19 cellular contexts compared by ENCODE assay signal in genomic region chr1:183273300-183273699, GRCh38.
DNase-seq lines count a peak whose midpoint lies in the region; ATAC-seq, FAIRE-seq and TF ChIP-seq lines count a peak whose summit lies in the region.
"Had no signal": no experiment of that assay in that cellular context is flagged by ENCODE, and none has a peak within 500 bp of the region (broad histone marks: within the 10 kb centered on the region; RNA-seq: fewer than 3 reads in every experiment).

No MANE protein-coding gene starts in this region.

- H3K9me3 Mint-ChIP-seq in astrocyte (ENCODE audit: unreplicated experiment) = no peaks in the 10 kb centered on the region
- H3K9me3 Mint-ChIP-seq: activated T-cell treated with anti-CD3 and anti-CD28 coated beads, Interleukin-2, amount 50 U/mL, for 24 hours; stimulated activated naive CD8-positive, alpha-beta T cell treated with anti-CD3 and anti-CD28 coated beads, Interleukin-15, Interleukin-2, amounts not matched to agents 100 ng/mL and 50 ng/mL, for 24 hours had no signal

- H3K27me3 Mint-ChIP-seq in astrocyte (ENCODE audit: low read depth, unreplicated experiment) = no peaks in the 10 kb centered on the region
- H3K27me3 Mint-ChIP-seq: stimulated activated naive CD8-positive, alpha-beta T cell treated with anti-CD3 and anti-CD28 coated beads, Interleukin-15, Interleukin-2, amounts not matched to agents 100 ng/mL and 50 ng/mL, for 24 hours had no signal

- TF ChIP-seq CTCF in AG04450 (IDR thresholded peaks at IDR 0.05; ENCODE audit: low read depth, low read length) (no peak), astrocyte (IDR thresholded peaks at IDR 0.05; ENCODE audit: insufficient read depth, low read depth, low read length) (no peak)

- no peaks in the 10 kb centered on the region for H3K36me3 ChIP-seq in astrocyte (ENCODE audit: insufficient read depth, low read length)
- H3K36me3 ChIP-seq: lower lobe of right lung had no signal

- CTCF ChIA-PET in AG04450 (lab: Charles Lee) = interaction anchor here (0.7 to 2.9 kb wide), 3 partner anchors 9 to 40 kb away, joined by 7 to 14 read pairs (median 13); no protein-coding TSS in a partner anchor

- H3K27ac ChIP-seq in AG04450 (ENCODE audit: low read depth, low read length) (peak overlapping the region; percentile 92), astrocyte (ENCODE audit: low read depth, low read length) (peak overlapping the region; percentile 92)
- H3K27ac ChIP-seq: lower lobe of right lung had no signal

- no peaks in the 10 kb centered on the region for H3K79me2 ChIP-seq in astrocyte (ENCODE audit: insufficient read depth, low read length)

- ATAC-seq in HG03520 (IDR thresholded peaks at IDR 0.05; ENCODE audit: unreplicated experiment) = no peak
- ATAC-seq: activated CD4-positive, alpha-beta T cell treated with anti-CD3 and anti-CD28 coated beads for 36 hours; T-helper 17 cell had no signal

- H3K27me3 ChIP-seq in AG04450 (ENCODE audit: control insufficient read depth, insufficient read depth, low read length) = no peaks in the 10 kb centered on the region
- no peaks in the 10 kb centered on the region for H3K27me3 ChIP-seq in astrocyte (ENCODE audit: insufficient read depth, low read length)

- POLR2A ChIA-PET in AG04450 (lab: Yijun Ruan, JAX) = no interaction called here

- no peak for FAIRE-seq in astrocyte (lab: Jason Lieb, UNC)
- FAIRE-seq: colon, RCC 7860 had no signal

- DNase-seq in AG04450 (ENCODE audit: low read depth, low spot score) (no peak), HT1080 (ENCODE audit: low read depth) (peak; percentile 14), astrocyte (ENCODE audit: low read depth) (peak; percentile 57), myocyte (ENCODE audit: low read depth) (peak; percentile 71), NCI-H748 treated with DMSO at 0.1 percent for 48 hours (lab: John Stamatoyannopoulos, UW) (no peak), pons (ENCODE audit: low spot score) (no peak)
- DNase-seq in activated CD4-positive, CD25-positive, alpha-beta regulatory T cell (lab: John Stamatoyannopoulos, UW) = no peak
- DNase-seq: activated CD4-positive, alpha-beta T cell treated with anti-CD3 and anti-CD28 coated beads for 36 hours; activated T-cell treated with anti-CD3 and anti-CD28 coated beads, Interleukin-2, amount 50 U/mL, for 24 hours; erythroblast; lower lobe of right lung; NCI-H1105 treated with DMSO at 0.1 percent for 48 hours; NCI-H510A; T-helper 17 cell had no signal

- peak overlapping the region; percentile 40 for H3K4me3 Mint-ChIP-seq in astrocyte (ENCODE audit: unreplicated experiment)
- H3K4me3 Mint-ChIP-seq: activated CD4-positive, alpha-beta T cell treated with anti-CD3 and anti-CD28 coated beads for 36 hours; activated T-cell treated with anti-CD3 and anti-CD28 coated beads, Interleukin-2, amount 50 U/mL, for 24 hours; neural crest cell; stimulated activated naive CD8-positive, alpha-beta T cell treated with anti-CD3 and anti-CD28 coated beads, Interleukin-15, Interleukin-2, amounts not matched to agents 100 ng/mL and 50 ng/mL, for 24 hours; T-helper 17 cell had no signal

- no peaks in the 10 kb centered on the region for H3K36me3 Mint-ChIP-seq in astrocyte (ENCODE audit: low read depth, unreplicated experiment)

- peak overlapping the region; percentile 78 for H3K27ac Mint-ChIP-seq in astrocyte (ENCODE audit: unreplicated experiment)
- H3K27ac Mint-ChIP-seq: activated CD4-positive, alpha-beta T cell treated with anti-CD3 and anti-CD28 coated beads for 36 hours; activated T-cell treated with anti-CD3 and anti-CD28 coated beads, Interleukin-2, amount 50 U/mL, for 24 hours; stimulated activated naive CD8-positive, alpha-beta T cell treated with anti-CD3 and anti-CD28 coated beads, Interleukin-15, Interleukin-2, amounts not matched to agents 100 ng/mL and 50 ng/mL, for 24 hours; T-helper 17 cell had no signal

- H3K9ac ChIP-seq in astrocyte (ENCODE audit: low read length) = peak overlapping the region; percentile 63

- H3K9me3 ChIP-seq in AG04450 (ENCODE audit: control insufficient read depth, insufficient read depth, low read length) (no peaks in the 10 kb centered on the region), astrocyte (ENCODE audit: insufficient read depth, low read depth, low read length) (no peaks in the 10 kb centered on the region)
- H3K9me3 ChIP-seq: lower lobe of right lung had no signal

- no peak overlapping the region for H2AFZ ChIP-seq in astrocyte (ENCODE audit: low read depth, low read length)

- H4K20me1 ChIP-seq in astrocyte (ENCODE audit: insufficient read depth, low read length) = no peaks in the 10 kb centered on the region

- peaks cover 24% of the 10 kb centered on the region for H3K4me1 Mint-ChIP-seq in astrocyte (ENCODE audit: low read depth, unreplicated experiment)
- H3K4me1 Mint-ChIP-seq: activated CD4-positive, alpha-beta T cell treated with anti-CD3 and anti-CD28 coated beads for 36 hours; T-helper 17 cell had no signal

- H3K4me1 ChIP-seq in astrocyte (ENCODE audit: insufficient read depth, low read length) = peaks cover 43% of the 10 kb centered on the region

- H3K4me2 ChIP-seq in astrocyte (ENCODE audit: low read length) = no peak overlapping the region

- H3K4me3 ChIP-seq in AG04450 (ENCODE audit: low read depth, low read length) (no peak overlapping the region), astrocyte (ENCODE audit: insufficient read depth, low read depth, low read length) (no peak overlapping the region)
- H3K4me3 ChIP-seq: lower lobe of right lung had no signal

Comparison
In these comparisons a context has a peak if more than half of its experiments do, and no peak if none do; other contexts are left out.
1. DNase-seq: peak in HT1080 (single experiment), astrocyte (single experiment) and myocyte (single experiment); none in AG04450 (single experiment), NCI-H748 treated with DMSO at 0.1 percent for 48 hours (single experiment), activated CD4-positive, CD25-positive, alpha-beta regulatory T cell (0 of 4) and pons (single experiment).